ENCODE assay signal across 15 cellular contexts in the genomic region with DNA sequence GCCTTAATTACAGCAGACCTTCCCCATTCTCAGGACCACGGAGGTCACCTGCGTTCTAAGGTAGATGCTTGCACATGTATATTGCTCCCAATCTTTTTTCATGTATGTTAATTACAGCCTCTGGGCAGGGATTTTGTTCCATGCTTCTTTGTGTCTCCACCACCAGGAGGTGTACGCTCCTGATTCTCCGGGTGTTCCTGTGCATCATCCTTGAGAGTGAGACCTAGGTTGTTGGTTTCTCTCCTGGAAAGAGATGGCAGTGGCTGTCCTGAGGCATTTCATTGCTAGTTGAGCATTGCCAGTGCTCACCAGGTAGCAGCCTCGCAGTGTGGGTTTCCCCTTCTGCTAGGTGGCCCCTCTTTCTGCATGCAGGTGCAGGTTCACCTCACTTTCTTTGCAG. TPM values are rescaled to one million over a fixed set of nuclear protein-coding genes. Genes with fewer than 3 reads are reported as not detected.
DNase-seq lines count a peak whose midpoint lies in the region; ATAC-seq and TF ChIP-seq lines count a peak whose summit lies in the region.
"Had no signal": no experiment of that assay in that cellular context is flagged by ENCODE, and none has a peak within 500 bp of the region (broad histone marks: within the 10 kb centered on the region; RNA-seq: fewer than 3 reads in every experiment).

No MANE protein-coding gene starts in this region.

- no peaks in the 10 kb centered on the region for H3K36me3 ChIP-seq in psoas muscle (ENCODE audit: insufficient read depth in 1 of 2, low read depth in 1 of 2)
- H3K36me3 ChIP-seq: MG63, upper lobe of left lung had no signal

- ATAC-seq in psoas muscle = no peak
- no peak for ATAC-seq in GM18909 (IDR thresholded peaks at IDR 0.05; ENCODE audit: poor library complexity, unreplicated experiment)
- ATAC-seq: activated naive CD4-positive, alpha-beta T cell treated with anti-CD3 and anti-CD28 coated beads, Interleukin-2, amount 50 U/mL, for 72 hours; stimulated activated effector memory CD8-positive, alpha-beta T cell treated with anti-CD3 and anti-CD28 coated beads, Interleukin-12 subunit alpha, Interleukin-12 subunit beta, amount 100 ng/mL, for 72 hours had no signal

- 85 to 88% (median 85%) methylated on average over 5 of the region's 5 CpGs for WGBS in psoas muscle, 3 donors

- intact Hi-C loops in psoas muscle (cut with DNase I) = no loop called here

- no peak for DNase-seq in AG09309 (ENCODE audit: low read depth)
- DNase-seq in SK-MEL-5 (ENCODE audit: low read depth, low spot score) = peak; percentile 29
- DNase-seq in islet precursor cell = peak; percentile 60
- DNase-seq in COR-L47 (lab: John Stamatoyannopoulos, UW) = no peak
- DNase-seq in psoas muscle = no peak
- DNase-seq: activated CD4-positive, alpha-beta T cell treated with anti-CD3 and anti-CD28 coated beads, Interleukin-2, amount 10 ng/mL, durations not matched to agents 24 days and 14 days; C1 segment of cervical spinal cord; MG63; SHP77; T-helper 9 cell; upper lobe of left lung had no signal

- no peaks in the 10 kb centered on the region for H3K9me3 ChIP-seq in psoas muscle
- H3K9me3 ChIP-seq: MG63, upper lobe of left lung had no signal

- H3K4me1 ChIP-seq in psoas muscle = no peaks in the 10 kb centered on the region
- H3K4me1 ChIP-seq: upper lobe of left lung had no signal

- H3K4me3 ChIP-seq in AG09309 (ENCODE audit: control insufficient read depth, low read depth, low read length) (no peak overlapping the region), psoas muscle (no peak overlapping the region)
- H3K4me3 ChIP-seq: MG63, upper lobe of left lung had no signal

- in situ Hi-C loops in SK-MEL-5 (cut with HindIII; ENCODE audit: low pct_unique_long_range_greater_than_20kb, low sequenced_read_pairs) = no loop called here

- TF ChIP-seq CTCF in AG09309 (IDR thresholded peaks at IDR 0.05; ENCODE audit: control insufficient read depth, insufficient read depth, low read depth, low read length, missing control alignments) (peak; percentile 18), GM12872 (IDR thresholded peaks at IDR 0.05; ENCODE audit: insufficient read depth, low read depth, low read length) (0 out of 3 replicates have a peak, but pooled peaks have one; percentile 8), psoas muscle (IDR thresholded peaks at IDR 0.05) (no peak)

- H3K27me3 ChIP-seq in psoas muscle (ENCODE audit: insufficient read depth in 3 of 3, low read length in 2 of 3) = peaks cover 0 to 14% (median 0%) of the 10 kb centered on the region in 3 donors
- H3K27me3 ChIP-seq: MG63, upper lobe of left lung had no signal

- no peak overlapping the region for H3K27ac ChIP-seq in psoas muscle
- H3K27ac ChIP-seq: upper lobe of left lung had no signal

RNA-seq across cellular contexts. Expression of a gene that starts 52.8 kb away (rescaled TPM):
- total RNA-seq in SK-MEL-5 (2014; rRNA removed; shearing (Covaris generic)) = 1.4 and 1.5 TPM in 2 replicates
- polyA plus RNA-seq in SK-MEL-5 (2015; cell fraction: cytosol; rRNA removed) = 1.2 and 1.8 TPM in 2 replicates
- polyA plus RNA-seq in SK-MEL-5 (2015; cell fraction: nucleus; rRNA removed) = 0.96 TPM in 1 of 2 replicates, not detected in the other
- total RNA-seq in psoas muscle = under 1 TPM in 1 of 4 donors, not detected in 3; 0.30 TPM
- polyA plus RNA-seq in psoas muscle = under 1 TPM; 0.01 to 0.04 (median 0.03) TPM
- total RNA-seq: activated CD4-positive, alpha-beta T cell treated with anti-CD3 and anti-CD28 coated beads, Interleukin-2, amount 10 ng/mL, durations not matched to agents 24 days and 14 days; activated naive CD4-positive, alpha-beta T cell treated with anti-CD3 and anti-CD28 coated beads, Interleukin-2, amount 50 U/mL, for 72 hours had no signal

Comparison
In these comparisons a context has a peak if more than half of its experiments do, and no peak if none do; other contexts are left out.
1. DNase-seq: peak in SK-MEL-5 (single experiment) and islet precursor cell (single experiment); none in AG09309 (single experiment), COR-L47 (single experiment) and psoas muscle (0 of 2).